29 cellular contexts compared by ENCODE assay signal in genomic region chr19:13634658-13635057, GRCh38.
"Had no signal": no experiment of that assay in that cellular context is flagged by ENCODE, and none has a peak within 500 bp of the region (broad histone marks: within the 10 kb centered on the region; RNA-seq: fewer than 3 reads in every experiment).

No MANE protein-coding gene starts in this region.

- H3K27me3 Mint-ChIP-seq: type B pancreatic cell had no signal

- DNase-seq: naive thymus-derived CD4-positive, alpha-beta T cell; natural killer cell; nucleus accumbens; pancreas; right cardiac atrium; spleen; stimulated activated CD4-positive, alpha-beta T cell treated with anti-CD3 and anti-CD28 coated beads, Interleukin-12 subunit alpha, Interleukin-12 subunit beta, amount 100 ng/mL, for 4 hours; stimulated activated CD4-positive, alpha-beta T cell treated with anti-CD3 and anti-CD28 coated beads, Interleukin-1b, Interleukin-23, amount 100 ng/mL, for 48 hours; stimulated activated CD4-positive, alpha-beta T cell treated with anti-CD3 and anti-CD28 coated beads, Interleukin-4, amount 100 ng/mL, for 1 hour; stimulated activated CD4-positive, alpha-beta T cell treated with anti-CD3 and anti-CD28 coated beads, Interleukin-4, amount 100 ng/mL, for 4 hours; stimulated activated CD8-positive, alpha-beta memory T cell treated with anti-CD3 and anti-CD28 coated beads, Interleukin-4, amount 100 ng/mL, for 48 hours; stimulated activated naive CD4-positive, alpha-beta T cell; stimulated activated naive CD8-positive, alpha-beta T cell treated with anti-CD3 and anti-CD28 coated beads, Interleukin-15, amount 100 ng/mL, for 72 hours; stimulated activated naive CD8-positive, alpha-beta T cell treated with anti-CD3 and anti-CD28 coated beads, Interleukin-15, Interleukin-2, amounts not matched to agents 100 U/mL and 50 U/mL, for 24 hours; substantia nigra; testis; tibial artery; transverse colon; upper lobe of right lung; uterus had no signal

- H3K27me3 ChIP-seq: neutrophil, pancreas, testis, transverse colon, upper lobe of right lung, uterus had no signal

- H3K9me3 Mint-ChIP-seq: natural killer cell, type B pancreatic cell had no signal

- H3K4me3 Mint-ChIP-seq: naive thymus-derived CD4-positive, alpha-beta T cell; natural killer cell; nephron; stimulated activated memory B cell treated with anti-CD40 and anti-IgM and Interleukin-4, amounts not matched to agents 10 μg/mL and 1 μg/mL and 100 μg/mL, for 72 hours; stimulated activated naive CD8-positive, alpha-beta T cell treated with anti-CD3 and anti-CD28 coated beads, Interleukin-15, amount 100 ng/mL, for 72 hours; type B pancreatic cell had no signal

- H3K27ac ChIP-seq: neutrophil, pancreas, prostate gland, skin epidermis, spleen, suprapubic skin, testis, tibial artery, upper lobe of right lung, uterus had no signal

- H3K4me2 ChIP-seq: smooth muscle cell had no signal

- ATAC-seq: naive thymus-derived CD4-positive, alpha-beta T cell; natural killer cell; pancreas; right cardiac atrium; sciatic nerve; stimulated activated memory B cell treated with anti-CD40 and anti-IgM and Interleukin-4, amounts not matched to agents 10 μg/mL and 1 μg/mL and 100 μg/mL, for 72 hours; stimulated activated naive CD8-positive, alpha-beta T cell treated with anti-CD3 and anti-CD28 coated beads, Interleukin-15, amount 100 ng/mL, for 72 hours; stimulated activated naive CD8-positive, alpha-beta T cell treated with anti-CD3 and anti-CD28 coated beads, Interleukin-15, Interleukin-2, amounts not matched to agents 100 U/mL and 50 U/mL, for 24 hours; upper lobe of right lung had no signal

- FAIRE-seq: pancreas had no signal

- H3K4me3 ChIP-seq: pancreas, prostate gland, skin epidermis, smooth muscle cell, spleen, suprapubic skin, testis, tibial artery, transverse colon, upper lobe of right lung, uterus had no signal

- H3K4me1 ChIP-seq: pancreas, prostate gland, spleen, suprapubic skin, testis, tibial artery, upper lobe of right lung, uterus had no signal

- H3K4me1 Mint-ChIP-seq: natural killer cell; stimulated activated naive CD8-positive, alpha-beta T cell treated with anti-CD3 and anti-CD28 coated beads, Interleukin-15, amount 100 ng/mL, for 72 hours had no signal

- H3K36me3 ChIP-seq: neutrophil, pancreas, prostate gland, spleen, suprapubic skin, tibial artery, transverse colon, upper lobe of right lung, uterus had no signal

- H3K9me3 ChIP-seq: neutrophil, pancreas, prostate gland, suprapubic skin, testis, transverse colon, upper lobe of right lung, uterus had no signal

- H3K36me3 Mint-ChIP-seq: natural killer cell; stimulated activated memory B cell treated with anti-CD40 and anti-IgM and Interleukin-4, amounts not matched to agents 10 μg/mL and 1 μg/mL and 100 μg/mL, for 72 hours; type B pancreatic cell had no signal

- H3K27ac Mint-ChIP-seq: naive thymus-derived CD4-positive, alpha-beta T cell; natural killer cell; stimulated activated memory B cell treated with anti-CD40 and anti-IgM and Interleukin-4, amounts not matched to agents 10 μg/mL and 1 μg/mL and 100 μg/mL, for 72 hours; type B pancreatic cell had no signal
